10 cellular contexts compared by ENCODE assay signal in genomic region chr1:47023268-47024137, GRCh38. TPM values are rescaled to one million over a fixed set of nuclear protein-coding genes. Genes with fewer than 3 reads are reported as not detected.
DNase-seq lines count a peak whose midpoint lies in the region; ATAC-seq and TF ChIP-seq lines count a peak whose summit lies in the region.
"Had no signal": no experiment of that assay in that cellular context is flagged by ENCODE, and none has a peak within 500 bp of the region (broad histone marks: within the 10 kb centered on the region; RNA-seq: fewer than 3 reads in every experiment).

A gene with protein sequence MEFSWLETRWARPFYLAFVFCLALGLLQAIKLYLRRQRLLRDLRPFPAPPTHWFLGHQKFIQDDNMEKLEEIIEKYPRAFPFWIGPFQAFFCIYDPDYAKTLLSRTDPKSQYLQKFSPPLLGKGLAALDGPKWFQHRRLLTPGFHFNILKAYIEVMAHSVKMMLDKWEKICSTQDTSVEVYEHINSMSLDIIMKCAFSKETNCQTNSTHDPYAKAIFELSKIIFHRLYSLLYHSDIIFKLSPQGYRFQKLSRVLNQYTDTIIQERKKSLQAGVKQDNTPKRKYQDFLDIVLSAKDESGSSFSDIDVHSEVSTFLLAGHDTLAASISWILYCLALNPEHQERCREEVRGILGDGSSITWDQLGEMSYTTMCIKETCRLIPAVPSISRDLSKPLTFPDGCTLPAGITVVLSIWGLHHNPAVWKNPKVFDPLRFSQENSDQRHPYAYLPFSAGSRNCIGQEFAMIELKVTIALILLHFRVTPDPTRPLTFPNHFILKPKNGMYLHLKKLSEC (plus strand): TSS chr1:47023669. CDS start chr1:47023818, 149 bp downstream.

- H3K4me3 ChIP-seq in ectodermal cell (ENCODE audit: insufficient read depth, low read depth, low read length) (peak within 1 kb of the TSS; percentile 50), mesenchymal stem cell (ENCODE audit: insufficient read depth in 1 of 2, low read depth in 1 of 2, low read length in 2 of 2) (peak within 1 kb of the TSS; percentile 32 to 72), upper lobe of left lung (peak within 1 kb of the TSS in 3 of 4 donors; percentile 41 to 54 (median 49))

- no peak within 1 kb of the TSS for H2BK12ac ChIP-seq in mesenchymal stem cell (ENCODE audit: low read length in 2 of 2)

- no peak within 1 kb of the TSS for H4K91ac ChIP-seq in mesenchymal stem cell (ENCODE audit: low read length)

- peaks cover 7% of the 10 kb centered on the region for H3K4me1 ChIP-seq in ectodermal cell (ENCODE audit: control insufficient read depth, insufficient read depth, low read length)
- H3K4me1 ChIP-seq in mesenchymal stem cell (ENCODE audit: control insufficient read depth, insufficient read depth, low read depth, low read length), result peaks cover 6% of the 10 kb centered on the region
- peaks cover 6 to 13% (median 9%) of the 10 kb centered on the region in 4 donors for H3K4me1 ChIP-seq in upper lobe of left lung

- no peak within 1 kb of the TSS for H3K9ac ChIP-seq in mesenchymal stem cell (ENCODE audit: low read length)

- ATAC-seq in upper lobe of left lung (ENCODE audit: low FRiP score in 2 of 2) (peak; percentile 39 to 50), GM19351 (IDR thresholded peaks at IDR 0.05; ENCODE audit: unreplicated experiment) (no peak)
- no peak for ATAC-seq in activated CD4-positive, CD25-positive, alpha-beta regulatory T cell treated with anti-CD3 and anti-CD28 coated beads, Interleukin-2, amount 50 U/mL, for 24 hours

- no peak within 1 kb of the TSS for H3K18ac ChIP-seq in mesenchymal stem cell (ENCODE audit: low read depth in 1 of 2, low read length in 2 of 2)

- no peak within 1 kb of the TSS for H2AFZ ChIP-seq in mesenchymal stem cell (ENCODE audit: low read depth, low read length)

- no peak within 1 kb of the TSS for H4K8ac ChIP-seq in mesenchymal stem cell (ENCODE audit: low read length)

- no peak for TF ChIP-seq EP300 in upper lobe of left lung (IDR thresholded peaks at IDR 0.05)

- peak in 1 of 4 donors; percentile 15 for TF ChIP-seq POLR2A in upper lobe of left lung (IDR thresholded peaks at IDR 0.05)

- no peaks in the 10 kb centered on the region for H3K79me1 ChIP-seq in mesenchymal stem cell (replicated peaks; ENCODE audit: low read length, poor library complexity, severe bottlenecking)

- H2BK120ac ChIP-seq in mesenchymal stem cell (ENCODE audit: low read depth, low read length), result no peak within 1 kb of the TSS

- H3K27ac ChIP-seq in ectodermal cell (ENCODE audit: insufficient read depth, low read depth, low read length, poor library complexity, severe bottlenecking) (no peak within 1 kb of the TSS), mesenchymal stem cell (ENCODE audit: low read length, poor library complexity, severe bottlenecking) (no peak within 1 kb of the TSS), upper lobe of left lung (peak within 1 kb of the TSS in 3 of 4 donors; percentile 42 to 74 (median 53))
- H3K27ac ChIP-seq: 22Rv1 had no signal

- no peak within 1 kb of the TSS for H2BK5ac ChIP-seq in mesenchymal stem cell (ENCODE audit: low read depth, low read length, poor library complexity, severe bottlenecking)

- TF ChIP-seq CTCF in upper lobe of left lung (IDR thresholded peaks at IDR 0.05) (no peak), GM10266 (IDR thresholded peaks at IDR 0.05; ENCODE audit: control insufficient read depth, insufficient read depth, low read depth, missing control alignments) (no peak)

- DNase-seq in DMS 273 (lab: John Stamatoyannopoulos, UW; ENCODE audit: unreplicated experiment) (peak; percentile 66), DMS 273 treated with DMSO at 0.1 percent for 48 hours (lab: John Stamatoyannopoulos, UW) (no peak), mesenchymal stem cell (no peak), upper lobe of left lung (peak in 1 of 2 donors; percentile 85), GM10266 (ENCODE audit: extremely low spot score) (no peak)
- DNase-seq: T-helper 9 cell had no signal

- H2AK5ac ChIP-seq in mesenchymal stem cell (ENCODE audit: low read length, severe bottlenecking), result no peak within 1 kb of the TSS

- H3K4ac ChIP-seq in mesenchymal stem cell (ENCODE audit: low read depth in 1 of 2, low read length in 2 of 2), result no peak within 1 kb of the TSS

- H3K36me3 ChIP-seq in ectodermal cell (ENCODE audit: control insufficient read depth, insufficient read depth, low read length), result no peaks in the 10 kb centered on the region
- H3K36me3 ChIP-seq in mesenchymal stem cell (ENCODE audit: control insufficient read depth in 1 of 2, insufficient read depth in 2 of 2, low read depth in 1 of 2, low read length in 2 of 2), result no peaks in the 10 kb centered on the region
- H3K36me3 ChIP-seq in upper lobe of left lung, result no peaks in the 10 kb centered on the region

- 2% methylated on average over 48 to 49 of the region's 49 CpGs for WGBS in ectodermal cell, 2 experiments
- WGBS in mesenchymal stem cell, result 3% methylated on average over 44 of the region's 49 CpGs
- 4 to 9% methylated on average over 25 to 44 of the region's 49 CpGs for WGBS in upper lobe of left lung, 2 donors

- H2BK15ac ChIP-seq in mesenchymal stem cell (ENCODE audit: low read depth, poor library complexity, severe bottlenecking), result no peak within 1 kb of the TSS

- H3K27me3 ChIP-seq in ectodermal cell (ENCODE audit: control insufficient read depth, insufficient read depth, low read length, poor library complexity, severe bottlenecking) (peaks cover 36% of the 10 kb centered on the region), mesenchymal stem cell (ENCODE audit: control insufficient read depth in 1 of 2, insufficient read depth in 1 of 2, low read length in 2 of 2) (peaks cover 8 to 27% of the 10 kb centered on the region in 2 experiments), upper lobe of left lung (no peaks in the 10 kb centered on the region)

- peak within 1 kb of the TSS; percentile 51 for H3K4me2 ChIP-seq in mesenchymal stem cell (ENCODE audit: low read length, poor library complexity, severe bottlenecking)

- H3K9me3 ChIP-seq in ectodermal cell (ENCODE audit: control insufficient read depth, low read length) (no peaks in the 10 kb centered on the region), mesenchymal stem cell (ENCODE audit: control insufficient read depth, low read length) (no peaks in the 10 kb centered on the region), upper lobe of left lung (no peaks in the 10 kb centered on the region)

- no peak within 1 kb of the TSS for H3K23ac ChIP-seq in mesenchymal stem cell (ENCODE audit: low read length in 2 of 2)

- no peak within 1 kb of the TSS for H3K14ac ChIP-seq in mesenchymal stem cell (ENCODE audit: low read length in 2 of 2)

RNA-seq across cellular contexts. Expression of the gene that starts here (rescaled TPM):
- polyA plus RNA-seq in ectodermal cell (2013, experiment 1 of 4), result 0.56 TPM
- polyA plus RNA-seq in ectodermal cell (2013, experiment 2 of 4), result 0.36 TPM
- polyA plus RNA-seq in ectodermal cell (2013, experiment 3 of 4), result 0.27 TPM
- polyA plus RNA-seq in ectodermal cell (2013, experiment 4 of 4), result 0.28 TPM
- polyA plus RNA-seq in mesenchymal stem cell (2013, experiment 1 of 2), result not detected
- not detected for polyA plus RNA-seq in mesenchymal stem cell (2013, experiment 2 of 2)
- total RNA-seq in upper lobe of left lung, result 10 to 100 TPM in 5 of 6 donors, 1 to 10 TPM in 1; 8.9 to 61.3 (median 21.4) TPM

Comparison
In these comparisons a context has a peak if more than half of its experiments do, and no peak if none do; other contexts are left out.
1. H3K27ac ChIP-seq: peak in upper lobe of left lung (3 of 4); none in ectodermal cell (single experiment) and mesenchymal stem cell (single experiment).
2. ATAC-seq: peak in upper lobe of left lung (2 of 2); none in GM19351 (single experiment) and activated CD4-positive, CD25-positive, alpha-beta regulatory T cell treated with anti-CD3 and anti-CD28 coated beads, Interleukin-2, amount 50 U/mL, for 24 hours (0 of 2).
3. Peak in every context shown above with its lines, with median percentiles within 50 percentile points of each other: H3K4me3 ChIP-seq.